9 cellular contexts compared by ENCODE assay signal in the genomic region with DNA sequence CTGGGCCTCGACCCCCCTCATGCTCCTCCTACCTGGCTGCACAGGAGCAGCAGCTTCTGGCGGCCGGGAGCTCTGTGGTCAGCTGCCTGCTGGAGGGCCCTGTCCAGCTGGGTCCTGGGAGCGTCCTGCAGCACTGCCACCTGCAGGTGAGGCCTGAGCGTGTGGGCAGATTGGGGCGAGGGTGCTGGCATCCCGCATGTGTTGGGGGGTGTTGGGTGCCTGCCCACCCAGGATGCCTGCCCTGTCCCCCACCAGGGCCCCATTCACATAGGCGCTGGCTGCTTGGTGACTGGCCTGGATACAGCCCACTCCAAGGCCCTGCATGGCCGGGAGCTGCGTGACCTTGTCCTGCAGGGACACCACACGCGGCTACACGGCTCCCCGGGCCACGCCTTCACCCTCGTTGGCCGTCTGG. TPM values are rescaled to one million over a fixed set of nuclear protein-coding genes. Genes with fewer than 3 reads are reported as not detected.
DNase-seq lines count a peak whose midpoint lies in the region; ATAC-seq and TF ChIP-seq lines count a peak whose summit lies in the region.
"Had no signal": no experiment of that assay in that cellular context is flagged by ENCODE, and none has a peak within 500 bp of the region (broad histone marks: within the 10 kb centered on the region; RNA-seq: fewer than 3 reads in every experiment).

No MANE protein-coding gene starts in this region.

- H3K4me3 Mint-ChIP-seq in activated CD8-positive, alpha-beta T cell treated with anti-CD3 and anti-CD28 coated beads, Interleukin-2, amount 10 ng/mL, durations not matched to agents 7 days and 5 days: no peak overlapping the region
- H3K4me3 Mint-ChIP-seq: activated T-cell treated with anti-CD3 and anti-CD28 coated beads, Interleukin-2, amount 50 U/mL, for 4 hours had no signal

- TF ChIP-seq CTCF in AG04450 (IDR thresholded peaks at IDR 0.05; ENCODE audit: low read depth, low read length) (peak; percentile 49), choroid plexus epithelial cell (conservative IDR thresholded peaks at IDR 0.05; ENCODE audit: low read depth, low read length) (peak; percentile 68), right lobe of liver (IDR thresholded peaks at IDR 0.05) (peak; percentile 50 to 63 (median 54))

- no peaks in the 10 kb centered on the region for H3K27me3 Mint-ChIP-seq in activated CD8-positive, alpha-beta T cell treated with anti-CD3 and anti-CD28 coated beads, Interleukin-2, amount 10 ng/mL, durations not matched to agents 7 days and 5 days (ENCODE audit: low read depth)

- H3K27me3 ChIP-seq in AG04450 (ENCODE audit: control insufficient read depth, insufficient read depth, low read length) (no peaks in the 10 kb centered on the region), right lobe of liver (no peaks in the 10 kb centered on the region)

- DNase-seq in AG04450 (ENCODE audit: low read depth, low spot score) (no peak), HT-29 (ENCODE audit: low spot score) (peak; percentile 52), choroid plexus epithelial cell (ENCODE audit: low read depth) (peak; percentile 55), right lobe of liver (peak; percentile 66 to 80 (median 68)), amniotic stem cell (lab: John Stamatoyannopoulos, UW) (no peak)
- no peak for DNase-seq in activated CD8-positive, alpha-beta T cell treated with anti-CD3 and anti-CD28 coated beads, Interleukin-2, amount 10 ng/mL, durations not matched to agents 7 days and 5 days
- DNase-seq: activated T-cell treated with anti-CD3 and anti-CD28 coated beads, Interleukin-2, amount 50 U/mL, for 4 hours had no signal

- POLR2A ChIA-PET in AG04450 (lab: Yijun Ruan, JAX): interaction anchor here (0.6 to 0.7 kb wide), 2 partner anchors 52 to 98 kb away, joined by 4 to 7 read pairs; partner anchors contain the start of genes COG4 and SF3B3
- POLR2A ChIA-PET in activated CD8-positive, alpha-beta T cell treated with anti-CD3 and anti-CD28 coated beads, Interleukin-2, amount 10 ng/mL, durations not matched to agents 7 days and 5 days (lab: Charles Lee): interaction anchor here (0.6 kb wide), 1 partner anchor 54 kb away, joined by 5 read pairs; no protein-coding TSS in a partner anchor

- TF ChIP-seq POLR2A in right lobe of liver (IDR thresholded peaks at IDR 0.05): no peak

- H3K27ac Mint-ChIP-seq in activated CD8-positive, alpha-beta T cell treated with anti-CD3 and anti-CD28 coated beads, Interleukin-2, amount 10 ng/mL, durations not matched to agents 7 days and 5 days: no peak overlapping the region

- intact Hi-C loops in right lobe of liver (cut with DNase I): loop anchor here in 1 of 2 donors (5.0 kb wide), 1 partner anchor 79 kb away; no protein-coding TSS in a partner anchor

- peak; percentile 79 to 91 (median 86) for ATAC-seq in right lobe of liver
- ATAC-seq in HG02884 (IDR thresholded peaks at IDR 0.05; ENCODE audit: unreplicated experiment): no peak
- no peak for ATAC-seq in HG02571 (IDR thresholded peaks at IDR 0.05; ENCODE audit: unreplicated experiment)
- ATAC-seq in activated CD8-positive, alpha-beta T cell treated with anti-CD3 and anti-CD28 coated beads, Interleukin-2, amount 10 ng/mL, durations not matched to agents 7 days and 5 days: no peak
- ATAC-seq: activated T-cell treated with anti-CD3 and anti-CD28 coated beads, Interleukin-2, amount 50 U/mL, for 4 hours had no signal

- no CpG with 5 or more reads among the region's 17 CpGs for WGBS in right lobe of liver (ENCODE audit: insufficient coverage, low coverage, low lambda C conversion rate, missing lambda C conversion rate)

- H3K36me3 ChIP-seq in right lobe of liver: peaks cover 0 to 10% (median 0%) of the 10 kb centered on the region in 4 donors

- H3K36me3 Mint-ChIP-seq in activated CD8-positive, alpha-beta T cell treated with anti-CD3 and anti-CD28 coated beads, Interleukin-2, amount 10 ng/mL, durations not matched to agents 7 days and 5 days (ENCODE audit: low read depth): no peaks in the 10 kb centered on the region

- no peaks in the 10 kb centered on the region for H3K9me3 Mint-ChIP-seq in activated CD8-positive, alpha-beta T cell treated with anti-CD3 and anti-CD28 coated beads, Interleukin-2, amount 10 ng/mL, durations not matched to agents 7 days and 5 days (ENCODE audit: insufficient read depth)
- H3K9me3 Mint-ChIP-seq: activated T-cell treated with anti-CD3 and anti-CD28 coated beads, Interleukin-2, amount 50 U/mL, for 4 hours had no signal

- H3K4me1 ChIP-seq in right lobe of liver: no peaks in the 10 kb centered on the region

- H3K4me1 Mint-ChIP-seq in activated CD8-positive, alpha-beta T cell treated with anti-CD3 and anti-CD28 coated beads, Interleukin-2, amount 10 ng/mL, durations not matched to agents 7 days and 5 days (ENCODE audit: low read depth): peaks cover 4% of the 10 kb centered on the region

- H3K27ac ChIP-seq in AG04450 (ENCODE audit: low read depth, low read length) (no peak overlapping the region), right lobe of liver (no peak overlapping the region)

- no peaks in the 10 kb centered on the region; the same call in 1 of the 2 replicates for H3K9me3 ChIP-seq in AG04450 (ENCODE audit: control insufficient read depth, insufficient read depth, low read length)
- no peaks in the 10 kb centered on the region for H3K9me3 ChIP-seq in right lobe of liver

- CTCF ChIA-PET in AG04450 (lab: Charles Lee): interaction anchor here (0.6 to 0.9 kb wide), 3 partner anchors 77 to 91 kb away, joined by 3 to 4 read pairs (median 3); no protein-coding TSS in a partner anchor
- CTCF ChIA-PET in activated CD8-positive, alpha-beta T cell treated with anti-CD3 and anti-CD28 coated beads, Interleukin-2, amount 10 ng/mL, durations not matched to agents 7 days and 5 days (lab: Charles Lee): interaction anchor here (0.9 kb wide), 1 partner anchor 91 kb away, joined by 3 read pairs; no protein-coding TSS in a partner anchor

- no peak overlapping the region for H3K4me3 ChIP-seq in AG04450 (ENCODE audit: low read depth, low read length)
- no peak overlapping the region for H3K4me3 ChIP-seq in choroid plexus epithelial cell (ENCODE audit: low read depth, low read length)
- no peak overlapping the region for H3K4me3 ChIP-seq in right lobe of liver

RNA-seq across cellular contexts. Expression of gene FCSK, which starts 16.5 kb away (rescaled TPM):
- polyA plus RNA-seq in AG04450 (2011; rRNA removed): 4.0 and 5.9 TPM in 2 replicates
- 6.3 and 11.3 TPM in 2 replicates for polyA minus RNA-seq in AG04450 (2011; rRNA and poly(A)+ RNA removed)
- 21.4 and 25.6 TPM in 2 replicates for total RNA-seq in HT-29 (2014; rRNA removed; shearing (Covaris generic))
- 10 to 100 TPM; 10.9 to 16.7 (median 13.4) TPM for total RNA-seq in right lobe of liver
- total RNA-seq in activated CD8-positive, alpha-beta T cell treated with anti-CD3 and anti-CD28 coated beads, Interleukin-2, amount 10 ng/mL, durations not matched to agents 7 days and 5 days: 10 to 100 TPM; 17.3 to 18.8 TPM

RNA-seq across cellular contexts. Expression of gene ST3GAL2, which starts 32.0 kb away (rescaled TPM):
- polyA plus RNA-seq in AG04450 (2011; rRNA removed): 12.4 and 18.2 TPM in 2 replicates
- polyA minus RNA-seq in AG04450 (2011; rRNA and poly(A)+ RNA removed): 30.8 and 35.7 TPM in 2 replicates
- 54.7 and 84.7 TPM in 2 replicates for total RNA-seq in HT-29 (2014; rRNA removed; shearing (Covaris generic))
- 10 to 100 TPM; 10.4 to 16.7 (median 14.5) TPM for total RNA-seq in right lobe of liver
- total RNA-seq in activated CD8-positive, alpha-beta T cell treated with anti-CD3 and anti-CD28 coated beads, Interleukin-2, amount 10 ng/mL, durations not matched to agents 7 days and 5 days: 10 to 100 TPM; 34.1 to 39.0 TPM

RNA-seq across cellular contexts. Expression of gene COG4, which starts 52.4 kb away (rescaled TPM):
- 50.6 and 51.8 TPM in 2 replicates for polyA plus RNA-seq in AG04450 (2011; rRNA removed)
- polyA minus RNA-seq in AG04450 (2011; rRNA and poly(A)+ RNA removed): 54.6 and 72.7 TPM in 2 replicates
- 61.7 and 76.6 TPM in 2 replicates for total RNA-seq in HT-29 (2014; rRNA removed; shearing (Covaris generic))
- total RNA-seq in right lobe of liver: 10 to 100 TPM; 24.5 to 32.9 (median 30.7) TPM
- total RNA-seq in activated CD8-positive, alpha-beta T cell treated with anti-CD3 and anti-CD28 coated beads, Interleukin-2, amount 10 ng/mL, durations not matched to agents 7 days and 5 days: 10 to 100 TPM; 62.1 to 71.3 TPM

RNA-seq across cellular contexts. Expression of gene SF3B3, which starts 52.7 kb away (rescaled TPM):
- 139 and 169 TPM in 2 replicates for polyA plus RNA-seq in AG04450 (2011; rRNA removed)
- 200 and 213 TPM in 2 replicates for polyA minus RNA-seq in AG04450 (2011; rRNA and poly(A)+ RNA removed)
- total RNA-seq in HT-29 (2014; rRNA removed; shearing (Covaris generic)): 144 and 153 TPM in 2 replicates
- total RNA-seq in right lobe of liver: 100 to 1,000 TPM in 1 of 6 experiments, 10 to 100 TPM in 5; 51.4 to 110 (median 90.7) TPM
- total RNA-seq in activated CD8-positive, alpha-beta T cell treated with anti-CD3 and anti-CD28 coated beads, Interleukin-2, amount 10 ng/mL, durations not matched to agents 7 days and 5 days: 100 to 1,000 TPM; 399 to 420 TPM

Comparison
In these comparisons a context has a peak if more than half of its experiments do, and no peak if none do; other contexts are left out.
1. DNase-seq: peak in HT-29 (single experiment), choroid plexus epithelial cell (single experiment) and right lobe of liver (3 of 3); none in AG04450 (single experiment), amniotic stem cell (single experiment) and activated CD8-positive, alpha-beta T cell treated with anti-CD3 and anti-CD28 coated beads, Interleukin-2, amount 10 ng/mL, durations not matched to agents 7 days and 5 days (single experiment).
2. ATAC-seq: peak in right lobe of liver (4 of 4); none in HG02884 (single experiment), HG02571 (single experiment) and activated CD8-positive, alpha-beta T cell treated with anti-CD3 and anti-CD28 coated beads, Interleukin-2, amount 10 ng/mL, durations not matched to agents 7 days and 5 days (single experiment).
3. Peak in every context shown above with its lines, with median percentiles within 50 percentile points of each other: CTCF ChIP-seq.